ENCODE assay signal across 8 cellular contexts in genomic region chr10:3811331-3811870, GRCh38. TPM values are rescaled to one million over a fixed set of nuclear protein-coding genes. Genes with fewer than 3 reads are reported as not detected.
DNase-seq lines count a peak whose midpoint lies in the region; ATAC-seq, FAIRE-seq and TF ChIP-seq lines count a peak whose summit lies in the region.

No MANE protein-coding gene starts in this region.

- DNase-seq in EL (peak; percentile 80), glomerular visceral epithelial cell (ENCODE audit: extremely low spot score) (peak; percentile 80), small intestine (peak; percentile 92), OCI-M2 (lab: John Stamatoyannopoulos, UW; ENCODE audit: unreplicated experiment) (no peak), D721Med (ENCODE audit: insufficient read length, low spot score) (no peak)
- DNase-seq in activated T-helper 1 cell treated with anti-CD3 and anti-CD28 coated beads, Interleukin-12 subunit alpha, Interleukin-12 subunit beta, Interleukin-2, Interleukin-4 antibody, amounts not matched to agents 30 ng/mL and 10 ng/mL and 1 ng/mL, durations not matched to agents 14 hours and 24 hours and 36 hours (ENCODE audit: low spot score), result peak; percentile 61

- TF ChIP-seq CTCF in KMS-11 (conservative IDR thresholded peaks at IDR 0.05; ENCODE audit: low read depth, low read length), result no peak
- TF ChIP-seq CTCF in D721Med (IDR thresholded peaks at IDR 0.05; ENCODE audit: insufficient read depth, missing control alignments), result no peak

- H3K4me3 ChIP-seq in KMS-11 (IDR thresholded peaks at IDR 0.05; ENCODE audit: insufficient read depth, low read depth, low read length) (no peak overlapping the region), small intestine (ENCODE audit: low read depth in 1 of 2, low read length in 2 of 2) (peak overlapping the region in 1 of 2 donors; percentile 18)

- H3K9ac ChIP-seq in KMS-11, result peak overlapping the region; percentile 9; the same call in 1 of the 2 replicates

- no peaks in the 10 kb centered on the region for H3K9me3 ChIP-seq in small intestine (ENCODE audit: control insufficient read depth, low read depth)

- FAIRE-seq in small intestine (lab: Jason Lieb, UNC) (no peak), D721Med (lab: Jason Lieb, UNC) (no peak)

- no peaks in the 10 kb centered on the region for H3K9me3 Mint-ChIP-seq in activated T-helper 1 cell treated with anti-CD3 and anti-CD28 coated beads, Interleukin-12 subunit alpha, Interleukin-12 subunit beta, Interleukin-2, Interleukin-4 antibody, amounts not matched to agents 30 ng/mL and 10 ng/mL and 1 ng/mL, durations not matched to agents 14 hours and 24 hours and 36 hours

- H4K20me1 ChIP-seq in KMS-11 (ENCODE audit: insufficient read depth), result no peaks in the 10 kb centered on the region

- peak overlapping the region; percentile 99 for H3K27ac Mint-ChIP-seq in activated T-helper 1 cell treated with anti-CD3 and anti-CD28 coated beads, Interleukin-12 subunit alpha, Interleukin-12 subunit beta, Interleukin-2, Interleukin-4 antibody, amounts not matched to agents 30 ng/mL and 10 ng/mL and 1 ng/mL, durations not matched to agents 14 hours and 24 hours and 36 hours

- H3K36me3 ChIP-seq in KMS-11 (ENCODE audit: insufficient read depth), result no peaks in the 10 kb centered on the region
- no peaks in the 10 kb centered on the region for H3K36me3 ChIP-seq in small intestine (ENCODE audit: control insufficient read depth in 2 of 2, insufficient read depth in 2 of 2, low read length in 2 of 2)

- WGBS in small intestine, 3 donors, result 7 to 23% (median 16%) methylated on average over 7 of the region's 7 CpGs

- peak overlapping the region; percentile 19 for H2AFZ ChIP-seq in KMS-11 (ENCODE audit: low read depth)

- H3K27me3 ChIP-seq in KMS-11 (ENCODE audit: insufficient read depth, low read depth) (no peaks in the 10 kb centered on the region), small intestine (ENCODE audit: control insufficient read depth in 2 of 2, insufficient read depth in 2 of 2, low read length in 2 of 2) (no peaks in the 10 kb centered on the region)

- peak; percentile 85 for ATAC-seq in GM21529 (IDR thresholded peaks at IDR 0.05; ENCODE audit: unreplicated experiment)

- H3K79me2 ChIP-seq in KMS-11 (ENCODE audit: insufficient read depth, low read depth), result no peaks in the 10 kb centered on the region

- H3K4me1 ChIP-seq in KMS-11 (ENCODE audit: low read depth, poor library complexity, severe bottlenecking) (peaks cover 62% of the 10 kb centered on the region), small intestine (ENCODE audit: control insufficient read depth in 2 of 2, insufficient read depth in 1 of 2, low read depth in 1 of 2, low read length in 1 of 2) (peaks cover 12 to 26% of the 10 kb centered on the region in 2 donors)

- no peaks in the 10 kb centered on the region for H3K27me3 Mint-ChIP-seq in activated T-helper 1 cell treated with anti-CD3 and anti-CD28 coated beads, Interleukin-12 subunit alpha, Interleukin-12 subunit beta, Interleukin-2, Interleukin-4 antibody, amounts not matched to agents 30 ng/mL and 10 ng/mL and 1 ng/mL, durations not matched to agents 14 hours and 24 hours and 36 hours (ENCODE audit: insufficient read depth)

- H3K36me3 Mint-ChIP-seq in activated T-helper 1 cell treated with anti-CD3 and anti-CD28 coated beads, Interleukin-12 subunit alpha, Interleukin-12 subunit beta, Interleukin-2, Interleukin-4 antibody, amounts not matched to agents 30 ng/mL and 10 ng/mL and 1 ng/mL, durations not matched to agents 14 hours and 24 hours and 36 hours (ENCODE audit: low read depth), result peaks cover under 1% of the 10 kb centered on the region

- intact Hi-C loops in activated T-helper 1 cell treated with anti-CD3 and anti-CD28 coated beads, Interleukin-12 subunit alpha, Interleukin-12 subunit beta, Interleukin-2, Interleukin-4 antibody, amounts not matched to agents 30 ng/mL and 10 ng/mL and 1 ng/mL, durations not matched to agents 14 hours and 24 hours and 36 hours (cut with micrococcal nuclease), result loop anchor here (1.0 to 2.0 kb wide), 7 partner anchors 17 to 585 kb away; no protein-coding TSS in a partner anchor

- H3K4me1 Mint-ChIP-seq in activated T-helper 1 cell treated with anti-CD3 and anti-CD28 coated beads, Interleukin-12 subunit alpha, Interleukin-12 subunit beta, Interleukin-2, Interleukin-4 antibody, amounts not matched to agents 30 ng/mL and 10 ng/mL and 1 ng/mL, durations not matched to agents 14 hours and 24 hours and 36 hours (ENCODE audit: low read depth), result peaks cover 85% of the 10 kb centered on the region

- H3K27ac ChIP-seq in KMS-11 (peak overlapping the region; percentile 47), small intestine (ENCODE audit: low read depth in 1 of 2, low read length in 1 of 2) (peak overlapping the region; percentile 97 to 98)

- peak overlapping the region; percentile 92 for H3K4me2 ChIP-seq in KMS-11

- H3K4me3 Mint-ChIP-seq in activated T-helper 1 cell treated with anti-CD3 and anti-CD28 coated beads, Interleukin-12 subunit alpha, Interleukin-12 subunit beta, Interleukin-2, Interleukin-4 antibody, amounts not matched to agents 30 ng/mL and 10 ng/mL and 1 ng/mL, durations not matched to agents 14 hours and 24 hours and 36 hours, result peak overlapping the region; percentile 60

RNA-seq across cellular contexts. Expression of gene KLF6, which starts 26.4 kb away (rescaled TPM):
- 110 and 113 TPM in 2 replicates for total RNA-seq in activated T-helper 1 cell treated with anti-CD3 and anti-CD28 coated beads, Interleukin-12 subunit alpha, Interleukin-12 subunit beta, Interleukin-2, Interleukin-4 antibody, amounts not matched to agents 30 ng/mL and 10 ng/mL and 1 ng/mL, durations not matched to agents 14 hours and 24 hours and 36 hours
- polyA plus RNA-seq in small intestine, result 10 to 100 TPM; 47.3 to 97.7 (median 63.0) TPM

Comparison
In these comparisons a context has a peak if more than half of its experiments do, and no peak if none do; other contexts are left out.
1. DNase-seq: peak in EL (single experiment), activated T-helper 1 cell treated with anti-CD3 and anti-CD28 coated beads, Interleukin-12 subunit alpha, Interleukin-12 subunit beta, Interleukin-2, Interleukin-4 antibody, amounts not matched to agents 30 ng/mL and 10 ng/mL and 1 ng/mL, durations not matched to agents 14 hours and 24 hours and 36 hours (single experiment), glomerular visceral epithelial cell (single experiment) and small intestine (single experiment); none in OCI-M2 (single experiment) and D721Med (single experiment).